In genomic region chr18:46555724-46556123, GRCh38 we compare ENCODE assay signal across 8 cellular contexts.
DNase-seq lines count a peak whose midpoint lies in the region; ATAC-seq and TF ChIP-seq lines count a peak whose summit lies in the region.

No MANE protein-coding gene starts in this region.

- ATAC-seq in Right ventricle myocardium superior (ENCODE audit: poor library complexity), result peak; percentile 58
- ATAC-seq in HG03469 (IDR thresholded peaks at IDR 0.05; ENCODE audit: unreplicated experiment), result no peak
- no peak for ATAC-seq in sciatic nerve

- no peaks in the 10 kb centered on the region for H3K79me2 ChIP-seq in MM.1S (ENCODE audit: low read length)

- H3K27ac Mint-ChIP-seq in endothelial cell (ENCODE audit: unreplicated experiment), result no peak overlapping the region
- H3K27ac Mint-ChIP-seq in osteocyte (ENCODE audit: unreplicated experiment), result no peak overlapping the region
- H3K27ac Mint-ChIP-seq in activated T-cell treated with anti-CD3 and anti-CD28 coated beads, Interleukin-2, amount 50 U/mL, for 24 hours, result no peak overlapping the region

- H4K20me1 ChIP-seq in MM.1S (ENCODE audit: insufficient read depth, low read length), result no peaks in the 10 kb centered on the region

- H3K36me3 ChIP-seq in MM.1S (replicated peaks; ENCODE audit: insufficient read depth, low read length), result no peaks in the 10 kb centered on the region

- intact Hi-C loops in Right ventricle myocardium superior (cut with DNase I), result loop anchor here (5.0 kb wide), 1 partner anchor 102 kb away; the partner anchor contains the start of gene LOXHD1
- intact Hi-C loops in cardiac septum (cut with DNase I), result loop anchor here (5.0 kb wide), 1 partner anchor 102 kb away; the partner anchor contains the start of gene LOXHD1
- intact Hi-C loops in sciatic nerve (cut with DNase I), result no loop called here

- TF ChIP-seq CTCF in MM.1S (IDR thresholded peaks at IDR 0.05; ENCODE audit: low read length) (peak; percentile 84), endothelial cell (IDR thresholded peaks at IDR 0.05; ENCODE audit: unreplicated experiment) (peak; percentile 72), osteocyte (IDR thresholded peaks at IDR 0.05) (peak; percentile 15)

- no peaks in the 10 kb centered on the region for H3K4me1 Mint-ChIP-seq in endothelial cell (ENCODE audit: unreplicated experiment)
- H3K4me1 Mint-ChIP-seq in osteocyte (ENCODE audit: unreplicated experiment), result no peaks in the 10 kb centered on the region
- no peaks in the 10 kb centered on the region for H3K4me1 Mint-ChIP-seq in activated T-cell treated with anti-CD3 and anti-CD28 coated beads, Interleukin-2, amount 50 U/mL, for 24 hours (ENCODE audit: low read depth)

- no peak overlapping the region for H2AFZ ChIP-seq in MM.1S (ENCODE audit: low read length)

- no peaks in the 10 kb centered on the region for H3K27me3 ChIP-seq in MM.1S (replicated peaks; ENCODE audit: insufficient read depth, low read length)

- no peak for DNase-seq in Right ventricle myocardium superior
- no peak for DNase-seq in cardiac septum (ENCODE audit: low spot score)
- DNase-seq in MM.1S, result peak; percentile 60
- peak; percentile 71 for DNase-seq in endothelial cell (ENCODE audit: low spot score)
- DNase-seq in osteocyte (ENCODE audit: extremely low spot score, unreplicated experiment), result no peak
- no peak for DNase-seq in sciatic nerve (ENCODE audit: low spot score)
- DNase-seq in activated T-cell treated with anti-CD3 and anti-CD28 coated beads, Interleukin-2, amount 50 U/mL, for 24 hours, result no peak

- H3K36me3 Mint-ChIP-seq in endothelial cell (ENCODE audit: low read depth, unreplicated experiment) (peaks cover 2% of the 10 kb centered on the region), osteocyte (ENCODE audit: unreplicated experiment) (no peaks in the 10 kb centered on the region)
- no peaks in the 10 kb centered on the region for H3K36me3 Mint-ChIP-seq in activated T-cell treated with anti-CD3 and anti-CD28 coated beads, Interleukin-2, amount 50 U/mL, for 24 hours (ENCODE audit: low read depth)

- H3K9me3 Mint-ChIP-seq in endothelial cell (ENCODE audit: unreplicated experiment) (no peaks in the 10 kb centered on the region), osteocyte (ENCODE audit: unreplicated experiment) (no peaks in the 10 kb centered on the region)
- no peaks in the 10 kb centered on the region for H3K9me3 Mint-ChIP-seq in activated T-cell treated with anti-CD3 and anti-CD28 coated beads, Interleukin-2, amount 50 U/mL, for 24 hours

- no peaks in the 10 kb centered on the region for H3F3A ChIP-seq in MM.1S (ENCODE audit: insufficient read depth, low read length)

- H3K9me2 ChIP-seq in MM.1S (replicated peaks; ENCODE audit: insufficient read depth, low read length), result no peaks in the 10 kb centered on the region

- H3K4me1 ChIP-seq in MM.1S (ENCODE audit: low read length), result 0 out of 2 replicates have a peak, but pooled peaks cover 3% of the 10 kb centered on the region

- no peak overlapping the region for H3K4me3 ChIP-seq in MM.1S (ENCODE audit: low read length)

- peaks cover 2% of the 10 kb centered on the region for H3K27me3 Mint-ChIP-seq in endothelial cell (ENCODE audit: unreplicated experiment)
- peaks cover 5% of the 10 kb centered on the region for H3K27me3 Mint-ChIP-seq in osteocyte (ENCODE audit: unreplicated experiment)
- H3K27me3 Mint-ChIP-seq in activated T-cell treated with anti-CD3 and anti-CD28 coated beads, Interleukin-2, amount 50 U/mL, for 24 hours, result no peaks in the 10 kb centered on the region

- H3K27ac ChIP-seq in MM.1S (ENCODE audit: low read length), result no peak overlapping the region

- no peak overlapping the region for H3K9ac ChIP-seq in MM.1S (ENCODE audit: low read length)

- H3K9me3 ChIP-seq in MM.1S (replicated peaks; ENCODE audit: insufficient read depth, low read length), result no peaks in the 10 kb centered on the region

- no peak overlapping the region for H3K4me2 ChIP-seq in MM.1S (ENCODE audit: low read depth, low read length)

- no peak overlapping the region for H3K4me3 Mint-ChIP-seq in endothelial cell (ENCODE audit: unreplicated experiment)
- no peak overlapping the region for H3K4me3 Mint-ChIP-seq in osteocyte (ENCODE audit: unreplicated experiment)
- no peak overlapping the region for H3K4me3 Mint-ChIP-seq in activated T-cell treated with anti-CD3 and anti-CD28 coated beads, Interleukin-2, amount 50 U/mL, for 24 hours

Comparison
In these comparisons a context has a peak if more than half of its experiments do, and no peak if none do; other contexts are left out.
1. DNase-seq: peak in MM.1S (single experiment) and endothelial cell (single experiment); none in Right ventricle myocardium superior (single experiment), cardiac septum (single experiment), osteocyte (single experiment), sciatic nerve (single experiment) and activated T-cell treated with anti-CD3 and anti-CD28 coated beads, Interleukin-2, amount 50 U/mL, for 24 hours (single experiment).
2. CTCF ChIP-seq: peak in every context shown above with its lines; median percentile 84 in MM.1S; 72 in endothelial cell; 15 in osteocyte.